ENCODE assay signal across 1 cellular context in the genomic region with DNA sequence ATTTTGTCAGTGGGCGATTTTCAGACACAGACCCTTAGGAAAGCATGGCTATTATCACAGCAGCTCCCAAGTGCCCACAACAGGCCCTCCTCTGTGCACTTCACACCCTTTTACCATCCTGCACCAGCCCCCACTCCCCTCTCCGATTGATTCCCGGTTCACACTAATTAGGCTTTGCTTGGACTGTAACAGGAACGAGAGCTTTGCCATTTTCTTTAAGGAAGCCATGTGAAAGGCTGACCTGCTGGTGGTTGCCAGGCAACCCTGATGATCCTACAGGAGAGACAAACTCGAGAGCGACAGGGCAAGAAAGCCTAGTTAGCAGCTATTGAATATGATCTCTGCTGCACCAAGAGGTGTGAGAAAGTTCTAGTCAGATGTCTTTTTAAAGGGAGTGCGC.
TF ChIP-seq lines count a peak whose summit lies in the region.

No MANE protein-coding gene starts in this region.

TF ChIP-seq in GM23338, 12 proteins besides CTCF, POLR2A, EP300 and RAD21 (continued from another document):
- TF ChIP-seq ZNF462 (CRISPR knock-in tag; IDR thresholded peaks at IDR 0.05) (no peak), EZH2 (IDR thresholded peaks at IDR 0.05; ENCODE audit: low read depth, unreplicated experiment) (no peak), NANOG (IDR thresholded peaks at IDR 0.05; ENCODE audit: borderline replicate concordance) (no peak), JUNB (IDR thresholded peaks at IDR 0.05; ENCODE audit: unreplicated experiment) (no peak)
- TF ChIP-seq, protein P1, sequence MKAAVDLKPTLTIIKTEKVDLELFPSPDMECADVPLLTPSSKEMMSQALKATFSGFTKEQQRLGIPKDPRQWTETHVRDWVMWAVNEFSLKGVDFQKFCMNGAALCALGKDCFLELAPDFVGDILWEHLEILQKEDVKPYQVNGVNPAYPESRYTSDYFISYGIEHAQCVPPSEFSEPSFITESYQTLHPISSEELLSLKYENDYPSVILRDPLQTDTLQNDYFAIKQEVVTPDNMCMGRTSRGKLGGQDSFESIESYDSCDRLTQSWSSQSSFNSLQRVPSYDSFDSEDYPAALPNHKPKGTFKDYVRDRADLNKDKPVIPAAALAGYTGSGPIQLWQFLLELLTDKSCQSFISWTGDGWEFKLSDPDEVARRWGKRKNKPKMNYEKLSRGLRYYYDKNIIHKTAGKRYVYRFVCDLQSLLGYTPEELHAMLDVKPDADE (IDR thresholded peaks at IDR 0.05): no peak
